ENCODE assay signal across 8 cellular contexts in the genomic region with DNA sequence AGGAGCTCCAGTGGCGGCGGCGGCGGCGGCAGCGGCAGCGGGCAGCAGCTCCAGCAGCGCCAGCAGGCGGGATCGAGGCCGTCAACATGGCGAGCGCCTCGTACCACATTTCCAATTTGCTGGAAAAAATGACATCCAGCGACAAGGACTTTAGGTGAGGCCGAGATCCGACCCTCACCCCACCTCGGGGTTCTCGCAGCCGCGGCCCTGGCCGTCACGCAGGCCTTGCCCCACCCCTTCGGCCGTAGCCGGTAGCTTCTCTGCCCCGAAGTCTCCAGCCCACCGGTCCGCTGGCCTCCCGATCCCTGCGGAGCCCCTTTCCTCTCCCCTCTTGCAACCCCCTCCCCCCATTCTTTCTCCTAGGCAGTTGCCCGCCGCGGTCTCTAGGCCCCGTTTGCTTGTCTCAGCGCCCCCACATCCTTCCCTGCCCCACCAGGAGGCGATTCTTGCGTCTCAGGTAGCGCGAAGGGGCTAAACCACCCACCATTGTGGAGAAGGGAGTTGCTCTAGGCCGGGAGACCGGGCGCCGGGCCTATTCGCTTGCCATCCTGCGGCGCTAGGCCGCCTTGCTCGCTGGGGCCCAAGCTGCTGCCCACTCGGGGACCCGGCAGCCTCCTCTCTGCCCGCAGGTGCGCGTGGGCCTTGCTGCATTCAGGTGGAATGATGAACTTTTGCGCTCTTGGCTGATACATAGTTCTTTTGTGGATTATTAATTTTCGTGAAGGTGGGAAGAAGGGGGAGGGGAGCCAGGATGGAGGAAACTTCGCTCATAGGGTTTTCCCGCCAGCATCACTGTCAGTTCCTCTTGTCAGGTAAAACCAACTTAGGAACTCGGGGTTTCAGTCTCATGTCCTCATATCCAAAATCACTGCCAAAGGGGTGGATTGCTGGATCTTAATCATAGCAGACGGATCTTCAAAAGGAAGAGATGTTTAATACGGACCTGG. TPM values are rescaled to one million over a fixed set of nuclear protein-coding genes. Genes with fewer than 3 reads are reported as not detected.
DNase-seq lines count a peak whose midpoint lies in the region; ATAC-seq and TF ChIP-seq lines count a peak whose summit lies in the region.

No MANE protein-coding gene starts in this region.

- DNase-seq in AG08396 (ENCODE audit: low spot score) (peak; percentile 18), NCI-H82 (lab: John Stamatoyannopoulos, UW) (peak; percentile 69), esophagus squamous epithelium (lab: John Stamatoyannopoulos, UW) (no peak)
- DNase-seq in activated T-cell treated with anti-CD3 and anti-CD28 coated beads, Interleukin-2, amount 50 U/mL, for 1 hour = peak; percentile 66
- DNase-seq in stimulated activated naive CD8-positive, alpha-beta T cell treated with anti-CD3 and anti-CD28 coated beads, Interleukin-15, amount 100 ng/mL, for 72 hours = peak; percentile 56 to 70

- H3K27me3 Mint-ChIP-seq in nephron (ENCODE audit: low read depth) = no peaks in the 10 kb centered on the region
- no peaks in the 10 kb centered on the region for H3K27me3 Mint-ChIP-seq in stimulated activated naive CD8-positive, alpha-beta T cell treated with anti-CD3 and anti-CD28 coated beads, Interleukin-15, amount 100 ng/mL, for 72 hours

- TF ChIP-seq POLR2A in esophagus squamous epithelium (IDR thresholded peaks at IDR 0.05) = peak in 1 of 4 donors; percentile 65

- ATAC-seq in GM18867 (IDR thresholded peaks at IDR 0.05; ENCODE audit: unreplicated experiment) = peak; percentile 18
- ATAC-seq in HG03159 (IDR thresholded peaks at IDR 0.05; ENCODE audit: unreplicated experiment) = peak; percentile 10
- ATAC-seq in stimulated activated naive CD8-positive, alpha-beta T cell treated with anti-CD3 and anti-CD28 coated beads, Interleukin-15, amount 100 ng/mL, for 72 hours = peak; percentile 2

- peak overlapping the region; percentile 99 to 100 (median 99) for H3K27ac Mint-ChIP-seq in nephron
- peak overlapping the region; percentile 99 to 100 for H3K27ac Mint-ChIP-seq in stimulated activated naive CD8-positive, alpha-beta T cell treated with anti-CD3 and anti-CD28 coated beads, Interleukin-15, amount 100 ng/mL, for 72 hours

- H3K9me3 Mint-ChIP-seq in nephron = peaks cover 2% of the 10 kb centered on the region
- peaks cover 5 to 11% of the 10 kb centered on the region in 2 donors for H3K9me3 Mint-ChIP-seq in stimulated activated naive CD8-positive, alpha-beta T cell treated with anti-CD3 and anti-CD28 coated beads, Interleukin-15, amount 100 ng/mL, for 72 hours

- H3K27me3 ChIP-seq in esophagus squamous epithelium = no peaks in the 10 kb centered on the region

- peaks cover 0 to 57% (median 34%) of the 10 kb centered on the region in 3 donors for H3K4me1 ChIP-seq in esophagus squamous epithelium

- WGBS in esophagus squamous epithelium, 2 donors = 0% methylated on average over 19 to 24 of the region's 61 CpGs

- no peak for TF ChIP-seq CTCF in esophagus squamous epithelium (IDR thresholded peaks at IDR 0.05)
- TF ChIP-seq CTCF in nephron (IDR thresholded peaks at IDR 0.05; ENCODE audit: unreplicated experiment in 3 of 3) = peak in 1 of 3 experiments; percentile 9

- intact Hi-C loops in esophagus squamous epithelium (cut with DNase I) = no loop called here

- H3K4me3 Mint-ChIP-seq in nephron = peak overlapping the region; percentile 93 to 99 (median 96)
- peak overlapping the region; percentile 78 to 88 for H3K4me3 Mint-ChIP-seq in stimulated activated naive CD8-positive, alpha-beta T cell treated with anti-CD3 and anti-CD28 coated beads, Interleukin-15, amount 100 ng/mL, for 72 hours

- peaks cover 15% of the 10 kb centered on the region for H3K36me3 Mint-ChIP-seq in nephron (ENCODE audit: low read depth)

- peak overlapping the region; percentile 76 to 98 (median 95) for H3K4me3 ChIP-seq in esophagus squamous epithelium

- no peaks in the 10 kb centered on the region for H3K36me3 ChIP-seq in esophagus squamous epithelium

- H3K9me3 ChIP-seq in esophagus squamous epithelium = no peaks in the 10 kb centered on the region

- H3K27ac ChIP-seq in esophagus squamous epithelium = peak overlapping the region; percentile 91 to 99 (median 98)

- peaks cover 42% of the 10 kb centered on the region for H3K4me1 Mint-ChIP-seq in nephron
- peaks cover 51% of the 10 kb centered on the region for H3K4me1 Mint-ChIP-seq in stimulated activated naive CD8-positive, alpha-beta T cell treated with anti-CD3 and anti-CD28 coated beads, Interleukin-15, amount 100 ng/mL, for 72 hours

RNA-seq across cellular contexts. Expression of a gene that starts 0.7 kb away (rescaled TPM):
- total RNA-seq in esophagus squamous epithelium = 10 to 100 TPM; 42.1 to 77.6 (median 64.5) TPM
